9 cellular contexts compared by ENCODE assay signal in genomic region chr16:85137323-85138072, GRCh38. TPM values are rescaled to one million over a fixed set of nuclear protein-coding genes. Genes with fewer than 3 reads are reported as not detected.
A peak's percentile ranks its signal among the peaks of the same experiment; 100 is the strongest.
DNase-seq lines count a peak whose midpoint lies in the region; TF ChIP-seq lines count a peak whose summit lies in the region.
"Had no signal": no experiment of that assay in that cellular context is flagged by ENCODE, and none has a peak within 500 bp of the region (broad histone marks: within the 10 kb centered on the region; RNA-seq: fewer than 3 reads in every experiment).

No MANE protein-coding gene starts in this region.

- TF ChIP-seq CTCF in dorsolateral prefrontal cortex (IDR thresholded peaks at IDR 0.05 in 54 of 56, conservative IDR thresholded peaks at IDR 0.05 in 2 of 56; ENCODE audit: low read depth in 1 of 56, partially characterized antibody in 56 of 56) = peak in 21 of 56 donors; percentile 10 to 51 (median 21)

- POLR2A ChIA-PET in HEK293T (lab: Yijun Ruan, JAX) = interaction anchor here (0.7 kb wide), 1 partner anchor 12 kb away, joined by 3 read pairs; no protein-coding TSS in a partner anchor

- DNase-seq in DMS 273 (lab: John Stamatoyannopoulos, UW; ENCODE audit: unreplicated experiment) (peak; percentile 65), DMS 273 treated with DMSO at 0.1 percent for 48 hours (lab: John Stamatoyannopoulos, UW) (no peak), dorsolateral prefrontal cortex (peak; percentile 60 to 91 (median 86)), middle frontal gyrus (ENCODE audit: extremely low spot score, low spot score) (peak; percentile 71), ureter (ENCODE audit: low spot score) (peak; percentile 95), HEK293T (ENCODE audit: extremely low spot score) (no peak), GF-D8 (lab: John Stamatoyannopoulos, UW) (no peak), NCI-H510A (lab: John Stamatoyannopoulos, UW) (no peak)

- H3K27ac ChIP-seq in dorsolateral prefrontal cortex = peak overlapping the region in 47 of 59 donors; percentile 11 to 80 (median 60)
- H3K27ac ChIP-seq: 22Rv1 had no signal

- H3K4me3 ChIP-seq in dorsolateral prefrontal cortex = peak overlapping the region in 56 of 59 donors; percentile 6 to 65 (median 40)

- H3K27me3 ChIP-seq in dorsolateral prefrontal cortex = no peaks in the 10 kb centered on the region

- intact Hi-C loops in dorsolateral prefrontal cortex (cut with DNase I) = loop anchor here (10.0 kb wide), 2 partner anchors 107 to 477 kb away; partner anchors contain the start of gene GSE1 (in 1 of the 2)

- CTCF ChIA-PET in HEK293T (lab: Yijun Ruan, JAX) = no interaction called here

TF ChIP-seq in HEK293T, 16 proteins besides CTCF, POLR2A, EP300 and RAD21:
- TF ChIP-seq LEF1 (IDR thresholded peaks at IDR 0.05; ENCODE audit: borderline replicate concordance) (no peak), SP1 (IDR thresholded peaks at IDR 0.05) (no peak), BHLHE40 (IDR thresholded peaks at IDR 0.05; ENCODE audit: borderline replicate concordance) (no peak), ELF4 (IDR thresholded peaks at IDR 0.05) (no peak), HDGF (IDR thresholded peaks at IDR 0.05; ENCODE audit: borderline replicate concordance) (no peak), CTBP1 (IDR thresholded peaks at IDR 0.05; ENCODE audit: borderline replicate concordance) (no peak), NFRKB (IDR thresholded peaks at IDR 0.05) (no peak), SUZ12 (IDR thresholded peaks at IDR 0.05) (no peak), ZNF384 (IDR thresholded peaks at IDR 0.05) (no peak), FOXK2 (IDR thresholded peaks at IDR 0.05) (no peak)
TF ChIP-seq in HEK293T: peak in this region for 0.

RNA-seq across cellular contexts. Expression of gene CIBAR2, which starts 25.2 kb away (rescaled TPM):
- total RNA-seq in dorsolateral prefrontal cortex (under 1 TPM in 6 of 120 experiments, not detected in 114; 0.39 to 0.83 (median 0.59) TPM), ureter (not detected)

Comparison
In these comparisons a context has a peak if more than half of its experiments do, and no peak if none do; other contexts are left out.
1. DNase-seq: peak in DMS 273 (single experiment), dorsolateral prefrontal cortex (10 of 10), middle frontal gyrus (single experiment) and ureter (single experiment); none in DMS 273 treated with DMSO at 0.1 percent for 48 hours (single experiment), HEK293T (single experiment), GF-D8 (single experiment) and NCI-H510A (single experiment).